Comparison of ENCODE assay signal across 8 cellular contexts in genomic region chr9:35070823-35071813, GRCh38. TPM values are rescaled to one million over a fixed set of nuclear protein-coding genes. Genes with fewer than 3 reads are reported as not detected.
DNase-seq lines count a peak whose midpoint lies in the region; ATAC-seq and TF ChIP-seq lines count a peak whose summit lies in the region.

No MANE protein-coding gene starts in this region.

- H3K9me3 ChIP-seq in mucosa of descending colon, result no peaks in the 10 kb centered on the region

- H3K4me1 ChIP-seq in KMS-11 (ENCODE audit: low read depth, poor library complexity, severe bottlenecking), result peaks cover 44% of the 10 kb centered on the region
- peaks cover 20% of the 10 kb centered on the region for H3K4me1 ChIP-seq in mucosa of descending colon (ENCODE audit: low read depth)

- peak overlapping the region; percentile 90 to 98 (median 94) for H3K27ac Mint-ChIP-seq in CD14-positive monocyte
- H3K27ac Mint-ChIP-seq in chondrocyte (ENCODE audit: unreplicated experiment), result peak overlapping the region; percentile 97

- TF ChIP-seq CTCF in CD14-positive monocyte (IDR thresholded peaks at IDR 0.05) (no peak), KMS-11 (conservative IDR thresholded peaks at IDR 0.05; ENCODE audit: low read depth, low read length) (no peak), chondrocyte (IDR thresholded peaks at IDR 0.05) (no peak), mucosa of descending colon (IDR thresholded peaks at IDR 0.05) (no peak)

- peaks cover 56% of the 10 kb centered on the region for H3K79me2 ChIP-seq in KMS-11 (ENCODE audit: insufficient read depth, low read depth)

- intact Hi-C loops in CD14-positive monocyte (cut with micrococcal nuclease), result loop anchor here (2.0 to 10.0 kb wide), 4 partner anchors 26 to 86 kb away; partner anchors contain the start of genes DNAJB5 (in 1 of the 2) and PIGO (in 1 of the 2)
- intact Hi-C loops in mucosa of descending colon (cut with DNase I, micrococcal nuclease), result no loop called here

- H2AFZ ChIP-seq in KMS-11 (ENCODE audit: low read depth), result 0 out of 2 replicates have a peak overlapping the region, but pooled peaks have one; percentile 15

- H3K4me3 Mint-ChIP-seq in CD14-positive monocyte (peak overlapping the region; percentile 89 to 91), chondrocyte (ENCODE audit: unreplicated experiment) (peak overlapping the region; percentile 83)

- H3K36me3 ChIP-seq in KMS-11 (ENCODE audit: insufficient read depth), result peaks cover 21% of the 10 kb centered on the region; the same call in 1 of the 2 replicates
- H3K36me3 ChIP-seq in mucosa of descending colon (ENCODE audit: low read depth), result no peaks in the 10 kb centered on the region

- no peaks in the 10 kb centered on the region for H3K9me3 Mint-ChIP-seq in CD14-positive monocyte
- H3K9me3 Mint-ChIP-seq in chondrocyte (ENCODE audit: low read depth), result no peaks in the 10 kb centered on the region

- H3K27me3 Mint-ChIP-seq in CD14-positive monocyte (ENCODE audit: low read depth in 3 of 3) (peaks cover 0 to 2% (median 0%) of the 10 kb centered on the region in 3 donors), chondrocyte (ENCODE audit: low read depth) (no peaks in the 10 kb centered on the region)

- DNase-seq in CD14-positive monocyte (ENCODE audit: low spot score) (no peak), chondrocyte (ENCODE audit: low spot score) (no peak), mucosa of descending colon (no peak), KBM-7 (no peak), COR-L47 (lab: John Stamatoyannopoulos, UW) (no peak), T1000 (lab: John Stamatoyannopoulos, UW) (no peak)

- in situ Hi-C loops in KBM-7 (cut with MboI; ENCODE audit: low pct_unique_long_range_greater_than_20kb, low sequenced_read_pairs), result no loop called here

- peak overlapping the region; percentile 99 for H3K9ac ChIP-seq in KMS-11

- H3K36me3 Mint-ChIP-seq in CD14-positive monocyte (peaks cover 27 to 44% of the 10 kb centered on the region in 2 donors), chondrocyte (ENCODE audit: low read depth) (peaks cover 21% of the 10 kb centered on the region)

- H3K27me3 ChIP-seq in KMS-11 (ENCODE audit: insufficient read depth, low read depth), result no peaks in the 10 kb centered on the region

- H3K4me3 ChIP-seq in KMS-11 (IDR thresholded peaks at IDR 0.05; ENCODE audit: insufficient read depth, low read depth, low read length), result no peak overlapping the region
- H3K4me3 ChIP-seq in mucosa of descending colon, result peak overlapping the region; percentile 100

- peak overlapping the region; percentile 62 for H3K4me2 ChIP-seq in KMS-11

- H3K27ac ChIP-seq in KMS-11, result peak overlapping the region; percentile 100

- H4K20me1 ChIP-seq in KMS-11 (ENCODE audit: insufficient read depth), result peaks cover 37% of the 10 kb centered on the region

- peaks cover 30% of the 10 kb centered on the region for H3K4me1 Mint-ChIP-seq in CD14-positive monocyte
- H3K4me1 Mint-ChIP-seq in chondrocyte (ENCODE audit: low read depth), result peaks cover 46% of the 10 kb centered on the region

- ATAC-seq in mucosa of descending colon, result no peak
- ATAC-seq in HG02981 (IDR thresholded peaks at IDR 0.05; ENCODE audit: unreplicated experiment), result no peak

RNA-seq across cellular contexts. Expression of gene VCP, which starts 1.3 kb away (rescaled TPM):
- polyA plus RNA-seq in CD14-positive monocyte, result 100 to 1,000 TPM; 130 to 180 TPM
- total RNA-seq in chondrocyte (247 to 360 TPM (median 254 TPM) in 3 replicates), mucosa of descending colon (100 to 1,000 TPM; 150 to 193 (median 174) TPM)

RNA-seq across cellular contexts. Expression of gene FANCG, which starts 8.6 kb away (rescaled TPM):
- 1 to 10 TPM; 2.0 to 2.5 TPM for polyA plus RNA-seq in CD14-positive monocyte
- total RNA-seq in chondrocyte (14.9 to 35.2 TPM (median 16.0 TPM) in 3 replicates), mucosa of descending colon (10 to 100 TPM; 19.0 to 22.7 (median 20.7) TPM)

RNA-seq across cellular contexts. Expression of gene PIGO, which starts 25.3 kb away (rescaled TPM):
- polyA plus RNA-seq in CD14-positive monocyte, result 10 to 100 TPM; 15.7 to 19.1 TPM
- total RNA-seq in chondrocyte, result 25.7 to 35.3 TPM (median 26.2 TPM) in 3 replicates
- 10 to 100 TPM; 22.3 to 35.8 (median 32.9) TPM for total RNA-seq in mucosa of descending colon

RNA-seq across cellular contexts. Expression of gene STOML2, which starts 31.8 kb away (rescaled TPM):
- 10 to 100 TPM; 50.3 to 62.0 TPM for polyA plus RNA-seq in CD14-positive monocyte
- total RNA-seq in chondrocyte (71.4 to 82.0 TPM (median 71.7 TPM) in 3 replicates), mucosa of descending colon (100 to 1,000 TPM in 2 of 3 donors, 10 to 100 TPM in 1; 96.3 to 109 (median 100) TPM)

RNA-seq across cellular contexts. Expression of gene ATOSB, which starts 44.5 kb away (rescaled TPM):
- 10 to 100 TPM; 18.5 to 23.7 TPM for polyA plus RNA-seq in CD14-positive monocyte
- total RNA-seq in chondrocyte, result 39.7 to 45.7 TPM (median 43.2 TPM) in 3 replicates
- 10 to 100 TPM; 32.3 to 35.0 (median 32.9) TPM for total RNA-seq in mucosa of descending colon

Comparison
In these comparisons a context has a peak if more than half of its experiments do, and no peak if none do; other contexts are left out.
1. intact Hi-C loops: an anchor here in CD14-positive monocyte (2.0 to 10.0 kb wide); none called in mucosa of descending colon.